In the genomic region with DNA sequence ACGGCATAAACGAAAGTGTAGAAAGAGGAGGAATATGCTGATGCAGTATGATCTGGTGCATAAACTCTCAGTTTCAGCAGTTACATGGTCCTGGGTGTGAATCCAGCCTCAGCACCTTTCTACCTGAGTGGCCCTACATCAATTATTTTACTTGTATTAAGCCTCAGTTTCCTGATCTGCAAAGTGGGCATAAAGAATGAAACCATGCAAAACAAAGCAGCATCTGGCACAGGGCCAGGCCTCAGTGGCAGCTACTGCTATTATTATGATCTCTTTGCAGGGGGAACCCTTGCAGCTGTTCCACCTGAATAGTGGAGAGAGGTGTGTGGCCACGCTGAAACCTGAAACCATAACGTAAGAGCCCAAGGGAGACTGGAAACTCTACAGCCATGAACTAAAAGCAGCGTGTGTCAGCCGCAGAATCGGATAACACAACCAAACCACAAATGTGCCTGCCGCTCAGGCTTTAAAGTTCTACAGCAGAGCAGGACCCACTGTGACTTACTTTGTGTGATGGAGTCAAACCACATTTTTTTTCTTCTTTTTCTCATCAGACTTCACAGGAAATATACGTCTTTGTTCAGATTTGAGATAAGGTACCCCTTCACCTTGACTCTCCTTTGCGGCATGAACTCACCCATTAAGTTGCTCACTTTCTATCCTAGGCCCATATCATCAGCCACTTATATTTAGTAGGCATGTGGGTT, we compare ENCODE assay signal across 8 cellular contexts. TPM values are rescaled to one million over a fixed set of nuclear protein-coding genes. Genes with fewer than 3 reads are reported as not detected.
DNase-seq lines count a peak whose midpoint lies in the region; ATAC-seq and TF ChIP-seq lines count a peak whose summit lies in the region.

No MANE protein-coding gene starts in this region.

- H3K4me1 ChIP-seq in BLaER1 treated with 17β-estradiol and CSF1 and Interleukin-3, amounts not matched to agents 10 nM and 100 nM: peaks cover 28 to 49% (median 45%) of the 10 kb centered on the region in 10 experiments
- peaks cover 11 to 66% (median 45%) of the 10 kb centered on the region in 6 donors for H3K4me1 ChIP-seq in spleen

- no peaks in the 10 kb centered on the region for H3K27me3 Mint-ChIP-seq in activated naive CD4-positive, alpha-beta T cell treated with anti-CD3 and anti-CD28 coated beads, Interleukin-2, amount 50 U/mL, for 24 hours

- ATAC-seq in GM19372 (IDR thresholded peaks at IDR 0.05; ENCODE audit: low read depth, unreplicated experiment) (peak; percentile 85), HG03432 (IDR thresholded peaks at IDR 0.05; ENCODE audit: unreplicated experiment) (peak; percentile 81)

- H3K36me3 Mint-ChIP-seq in activated naive CD4-positive, alpha-beta T cell treated with anti-CD3 and anti-CD28 coated beads, Interleukin-2, amount 50 U/mL, for 24 hours: no peaks in the 10 kb centered on the region

- H4K20me1 ChIP-seq in BLaER1 treated with 17β-estradiol and CSF1 and Interleukin-3, amounts not matched to agents 10 nM and 100 nM: no peaks in the 10 kb centered on the region

- H3K9ac ChIP-seq in BLaER1 treated with 17β-estradiol and CSF1 and Interleukin-3, amounts not matched to agents 10 nM and 100 nM: peak overlapping the region in 5 of 11 experiments; percentile 1 to 25 (median 2); a peak in 7 of 22 replicates

- peak overlapping the region; percentile 45 for H3K4me3 Mint-ChIP-seq in activated naive CD4-positive, alpha-beta T cell treated with anti-CD3 and anti-CD28 coated beads, Interleukin-2, amount 50 U/mL, for 24 hours

- H3K27me3 ChIP-seq in BLaER1 treated with 17β-estradiol and CSF1 and Interleukin-3, amounts not matched to agents 10 nM and 100 nM: no peaks in the 10 kb centered on the region
- H3K27me3 ChIP-seq in spleen (replicated peaks in 1 of 7): no peaks in the 10 kb centered on the region

- peaks cover 69% of the 10 kb centered on the region for H3K4me1 Mint-ChIP-seq in activated naive CD4-positive, alpha-beta T cell treated with anti-CD3 and anti-CD28 coated beads, Interleukin-2, amount 50 U/mL, for 24 hours

- DNase-seq in SHP77 (lab: John Stamatoyannopoulos, UW) (peak; percentile 51 to 68), spleen (peak; percentile 85), SIG-M5 treated with dmso at 0.1 percent for 504 hours (lab: John Stamatoyannopoulos, UW; ENCODE audit: unreplicated experiment) (no peak), cerebellum (ENCODE audit: low spot score) (no peak)

- intact Hi-C loops in spleen (cut with DNase I; ENCODE audit: low total_unique reads): no loop called here

- TF ChIP-seq CTCF in spleen (IDR thresholded peaks at IDR 0.05 in 8 of 11, conservative IDR thresholded peaks at IDR 0.05 in 3 of 11): no peak

- H3K36me3 ChIP-seq in BLaER1 treated with 17β-estradiol and CSF1 and Interleukin-3, amounts not matched to agents 10 nM and 100 nM: no peaks in the 10 kb centered on the region
- no peaks in the 10 kb centered on the region for H3K36me3 ChIP-seq in spleen

- no peaks in the 10 kb centered on the region for H3K9me3 Mint-ChIP-seq in activated naive CD4-positive, alpha-beta T cell treated with anti-CD3 and anti-CD28 coated beads, Interleukin-2, amount 50 U/mL, for 24 hours

- H3K4me3 ChIP-seq in BLaER1 treated with 17β-estradiol and CSF1 and Interleukin-3, amounts not matched to agents 10 nM and 100 nM: no peak overlapping the region
- H3K4me3 ChIP-seq in spleen: peak overlapping the region in 1 of 8 donors; percentile 17

- WGBS in spleen, 5 donors: 31 to 56% (median 34%) methylated on average over 10 of the region's 10 CpGs

- H3K27ac ChIP-seq in BLaER1 treated with 17β-estradiol and CSF1 and Interleukin-3, amounts not matched to agents 10 nM and 100 nM: peak overlapping the region in 7 of 11 experiments; percentile 9 to 51 (median 21); a peak in 11 of 22 replicates
- H3K27ac ChIP-seq in spleen: peak overlapping the region in 7 of 8 donors; percentile 4 to 71 (median 56)

- peak overlapping the region; percentile 31 to 73 (median 61) for H3K4me2 ChIP-seq in BLaER1 treated with 17β-estradiol and CSF1 and Interleukin-3, amounts not matched to agents 10 nM and 100 nM

- H3K27ac Mint-ChIP-seq in activated naive CD4-positive, alpha-beta T cell treated with anti-CD3 and anti-CD28 coated beads, Interleukin-2, amount 50 U/mL, for 24 hours: peak overlapping the region; percentile 64

- H3K9me3 ChIP-seq in BLaER1 treated with 17β-estradiol and CSF1 and Interleukin-3, amounts not matched to agents 10 nM and 100 nM (replicated peaks in 1 of 11): peaks cover 0 to 8% (median 0%) of the 10 kb centered on the region in 11 experiments; a peak in 2 of 22 replicates
- no peaks in the 10 kb centered on the region for H3K9me3 ChIP-seq in spleen

- no peak for TF ChIP-seq POLR2A in spleen (IDR thresholded peaks at IDR 0.05)

RNA-seq across cellular contexts. Expression of a gene that starts 29.2 kb away (rescaled TPM):
- total RNA-seq in spleen (100 to 1,000 TPM in 5 of 7 donors, 10 to 100 TPM in 2; 46.0 to 414 (median 192) TPM), cerebellum (36.3 TPM)
- polyA plus RNA-seq in spleen: 10 to 100 TPM; 18.8 to 32.9 (median 20.2) TPM

Comparison
In these comparisons a context has a peak if more than half of its experiments do, and no peak if none do; other contexts are left out.
1. DNase-seq: peak in SHP77 (2 of 2) and spleen (single experiment); none in SIG-M5 treated with dmso at 0.1 percent for 504 hours (single experiment) and cerebellum (single experiment).